In the genomic region with DNA sequence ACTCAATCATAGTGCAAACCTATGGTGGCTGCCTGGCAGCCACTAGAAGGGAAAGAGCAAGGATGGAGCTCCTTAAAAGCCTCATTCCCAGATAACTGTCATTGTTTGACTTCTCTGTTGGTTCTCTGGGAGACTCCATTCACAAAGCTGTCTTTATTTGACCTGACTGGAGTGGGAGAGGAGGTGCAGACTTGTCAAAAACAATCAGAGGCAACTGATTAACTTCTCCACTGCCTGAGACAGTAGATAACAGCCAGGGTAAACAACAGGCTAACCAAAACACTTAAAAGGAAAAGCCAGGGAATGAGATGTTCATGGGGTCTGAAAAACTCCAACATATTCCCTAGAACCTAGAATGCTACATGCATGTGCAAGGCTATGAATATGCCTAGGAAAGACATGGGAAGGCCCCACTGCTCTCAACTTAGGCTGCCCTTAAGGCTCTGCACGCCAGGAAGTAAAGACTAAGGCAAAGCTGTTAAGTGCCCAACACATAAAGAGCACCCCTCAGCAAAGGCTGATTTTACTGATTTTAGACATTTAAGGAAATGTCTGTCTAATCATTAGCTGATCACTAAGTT, we compare ENCODE assay signal across 25 cellular contexts.
"Had no signal": no experiment of that assay in that cellular context is flagged by ENCODE, and none has a peak within 500 bp of the region (broad histone marks: within the 10 kb centered on the region; RNA-seq: fewer than 3 reads in every experiment).

No MANE protein-coding gene starts in this region.

- DNase-seq: cerebellar nuclear complex; effector memory CD8-positive, alpha-beta T cell; erythroblast; foreskin keratinocyte; head of caudate nucleus; kidney glomerular epithelial cell; natural killer cell; nucleus accumbens; pancreas; retina; sigmoid colon; stimulated activated CD4-positive, alpha-beta T cell treated with anti-CD3 and anti-CD28 coated beads, Interleukin-12 subunit alpha, Interleukin-12 subunit beta, amount 100 ng/mL, for 4 hours; stimulated activated naive CD4-positive, alpha-beta T cell; stomach; substantia nigra; trophoblast cell had no signal

- H3K4me1 Mint-ChIP-seq: mesothelial cell of epicardium, neural progenitor cell had no signal

- ATAC-seq: effector memory CD8-positive, alpha-beta T cell; foreskin keratinocyte; natural killer cell had no signal

- H3K9ac ChIP-seq: neural progenitor cell had no signal

- H3K4me3 Mint-ChIP-seq: dendritic cell treated with granulocyte-macrophage colony-stimulating factor and Interleukin-4, amounts not matched to agents 40 ng/mL and 50 ng/mL, for 4 days; effector memory CD8-positive, alpha-beta T cell; mesothelial cell of epicardium; natural killer cell; neural progenitor cell had no signal

- H3K27ac ChIP-seq: foreskin keratinocyte, hepatocyte, neural progenitor cell, pancreas, prostate gland, skin epidermis, stomach had no signal

- H3K9me3 ChIP-seq: pancreas, prostate gland, sigmoid colon, stomach, thoracic aorta had no signal

- H3K9me3 Mint-ChIP-seq: dendritic cell treated with granulocyte-macrophage colony-stimulating factor and Interleukin-4, amounts not matched to agents 40 ng/mL and 50 ng/mL, for 4 days; effector memory CD8-positive, alpha-beta T cell; natural killer cell had no signal

- H3K27me3 ChIP-seq: foreskin keratinocyte, hepatocyte, neural progenitor cell, pancreas, sigmoid colon, stomach had no signal

- H3K27me3 Mint-ChIP-seq: dendritic cell treated with granulocyte-macrophage colony-stimulating factor and Interleukin-4, amounts not matched to agents 40 ng/mL and 50 ng/mL, for 4 days; effector memory CD8-positive, alpha-beta T cell had no signal

- H3K4me3 ChIP-seq: hepatocyte, neural progenitor cell, pancreas, prostate gland, sigmoid colon, skin epidermis, stomach, thoracic aorta had no signal

- H3K4me1 ChIP-seq: foreskin keratinocyte, neural progenitor cell, pancreas, prostate gland had no signal

- FAIRE-seq: endothelial cell of umbilical vein, islet of Langerhans had no signal

- H3K27ac Mint-ChIP-seq: dendritic cell treated with granulocyte-macrophage colony-stimulating factor and Interleukin-4, amounts not matched to agents 40 ng/mL and 50 ng/mL, for 4 days; mesothelial cell of epicardium; neural progenitor cell had no signal
